Comparison of ENCODE assay signal across 1 cellular context in genomic region chr3:186108106-186108940, GRCh38.
TF ChIP-seq lines count a peak whose summit lies in the region.

No MANE protein-coding gene starts in this region.

TF ChIP-seq in GM12878, 131 proteins besides CTCF, POLR2A, EP300 and RAD21 (continued from another document):
- TF ChIP-seq ATF2 (IDR thresholded peaks at IDR 0.05; ENCODE audit: low read length): no peak
